In genomic region chr19:21141787-21142464, GRCh38 we compare ENCODE assay signal across 8 cellular contexts.
DNase-seq lines count a peak whose midpoint lies in the region; ATAC-seq and FAIRE-seq lines count a peak whose summit lies in the region.

Gene ZNF431, plus strand, starts transcription at chr19:21142040. Its CDS starts 144 bp downstream, at chr19:21142184.

- DNase-seq in NCI-H526 treated with DMSO at 0.1 percent for 48 hours (lab: John Stamatoyannopoulos, UW) (peak; percentile 71), kidney glomerular epithelial cell (lab: John Stamatoyannopoulos, UW) (peak; percentile 97)
- DNase-seq in activated CD4-positive, alpha-beta T cell treated with anti-CD3 and anti-CD28 coated beads for 48 hours = peak; percentile 92
- DNase-seq in stimulated activated CD4-positive, alpha-beta T cell treated with anti-CD3 and anti-CD28 coated beads, Interleukin-1b, Interleukin-23, amount 100 ng/mL, for 1 hour (ENCODE audit: low read depth in 2 of 2) = peak; percentile 66

- ATAC-seq in GM19324 (IDR thresholded peaks at IDR 0.05; ENCODE audit: low FRiP score, unreplicated experiment) (peak; percentile 99), HG03469 (IDR thresholded peaks at IDR 0.05; ENCODE audit: unreplicated experiment) (peak; percentile 98)

- H3K36me3 ChIP-seq in BLaER1 = peaks cover 38% of the 10 kb centered on the region

- H3K27ac ChIP-seq in BLaER1 = peak within 1 kb of the TSS; percentile 94

- peaks cover 11% of the 10 kb centered on the region for H3K4me1 ChIP-seq in BLaER1

- FAIRE-seq in colon (lab: Jason Lieb, UNC) = peak; percentile 83

- H4K20me1 ChIP-seq in BLaER1 = no peaks in the 10 kb centered on the region

- H3K4me3 ChIP-seq in BLaER1 = peak within 1 kb of the TSS; percentile 74

- no peaks in the 10 kb centered on the region for H3K27me3 ChIP-seq in BLaER1

- peak within 1 kb of the TSS; percentile 88 for H3K9ac ChIP-seq in BLaER1

- H3K9me3 ChIP-seq in BLaER1 = peaks cover 38% of the 10 kb centered on the region

- peak within 1 kb of the TSS; percentile 80 for H3K4me2 ChIP-seq in BLaER1

Comparison
In these comparisons a context has a peak if more than half of its experiments do, and no peak if none do; other contexts are left out.
1. Peak in every context shown above with its lines: DNase-seq, ATAC-seq, H3K4me3 ChIP-seq and H3K27ac ChIP-seq.